Comparison of ENCODE assay signal across 9 cellular contexts in the genomic region with DNA sequence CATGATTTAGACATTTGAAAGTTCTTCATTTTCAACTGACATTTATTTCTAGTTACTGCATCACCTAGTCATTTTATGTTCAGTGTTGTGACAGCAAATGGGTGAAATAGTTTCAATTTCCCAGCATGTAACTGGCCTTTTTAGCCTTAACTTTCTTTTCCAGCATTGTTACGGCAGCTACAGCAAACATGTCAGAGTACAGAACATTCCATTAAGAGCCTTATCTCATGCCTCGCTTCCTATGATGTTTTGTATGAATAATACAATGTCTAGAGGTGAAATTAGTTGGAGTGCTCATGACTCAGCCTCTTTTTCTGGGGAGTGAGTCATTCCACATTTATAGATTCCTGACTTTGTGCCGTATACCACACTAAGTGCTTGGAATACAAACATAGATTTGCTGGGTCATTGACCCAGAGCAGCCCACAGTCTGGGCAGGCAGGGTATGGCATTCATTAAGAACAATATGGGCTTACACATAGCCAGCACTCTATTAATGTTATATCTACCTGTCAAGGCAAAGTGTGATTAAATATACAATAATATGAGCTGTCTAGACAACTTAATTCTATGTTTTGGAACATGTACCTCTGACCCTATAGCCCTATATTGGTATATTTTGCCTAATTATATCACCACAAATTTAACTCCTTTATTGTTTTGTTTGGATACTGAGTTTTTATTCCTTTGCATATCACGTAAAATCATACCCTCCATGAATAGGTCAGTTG.
A peak's percentile ranks its signal among the peaks of the same experiment; 100 is the strongest.
DNase-seq lines count a peak whose midpoint lies in the region; ATAC-seq and TF ChIP-seq lines count a peak whose summit lies in the region.
"Had no signal": no experiment of that assay in that cellular context is flagged by ENCODE, and none has a peak within 500 bp of the region (broad histone marks: within the 10 kb centered on the region; RNA-seq: fewer than 3 reads in every experiment).

No MANE protein-coding gene starts in this region.

- no peak for TF ChIP-seq CTCF in SK-N-SH (IDR thresholded peaks at IDR 0.05)
- TF ChIP-seq CTCF in suprapubic skin (IDR thresholded peaks at IDR 0.05) = no peak

- H3K9me3 ChIP-seq in SK-N-SH = no peaks in the 10 kb centered on the region
- H3K9me3 ChIP-seq in right cardiac atrium (ENCODE audit: control insufficient read depth, low read length) = peaks cover 2% of the 10 kb centered on the region
- H3K9me3 ChIP-seq in suprapubic skin = peaks cover 10% of the 10 kb centered on the region

- peaks cover 23% of the 10 kb centered on the region for H3F3A ChIP-seq in SK-N-SH (replicated peaks; ENCODE audit: insufficient read depth)

- no peaks in the 10 kb centered on the region for H3K27me3 Mint-ChIP-seq in activated CD4-positive, alpha-beta memory T cell treated with anti-CD3 and anti-CD28 coated beads for 36 hours

- 19% methylated on average over 4 of the region's 4 CpGs for WGBS in SK-N-SH (ENCODE audit: low lambda C conversion rate)
- 31% methylated on average over 4 of the region's 4 CpGs for WGBS in right cardiac atrium
- WGBS in suprapubic skin = 44% methylated on average over 4 of the region's 4 CpGs

- H3K9me2 ChIP-seq in SK-N-SH = no peaks in the 10 kb centered on the region

- peaks cover 13% of the 10 kb centered on the region for H3K9me3 Mint-ChIP-seq in activated CD4-positive, alpha-beta memory T cell treated with anti-CD3 and anti-CD28 coated beads for 36 hours

- no peaks in the 10 kb centered on the region for H4K20me1 ChIP-seq in SK-N-SH (ENCODE audit: insufficient read depth)

- no peak for TF ChIP-seq POLR2A in suprapubic skin (IDR thresholded peaks at IDR 0.05)

- no peak for TF ChIP-seq RAD21 in SK-N-SH (IDR thresholded peaks at IDR 0.05; ENCODE audit: low read length)

- H3K36me3 Mint-ChIP-seq in activated CD4-positive, alpha-beta memory T cell treated with anti-CD3 and anti-CD28 coated beads for 36 hours = no peaks in the 10 kb centered on the region

- H2AFZ ChIP-seq in SK-N-SH (ENCODE audit: low read depth) = no peak overlapping the region

- DNase-seq in HS-27A (ENCODE audit: low read depth) = peak; percentile 77
- DNase-seq in SK-N-SH = peak; percentile 8
- no peak for DNase-seq in right cardiac atrium
- no peak for DNase-seq in suprapubic skin (ENCODE audit: low spot score in 2 of 2)
- no peak for DNase-seq in NCI-H1694 treated with DMSO at 0.1 percent for 48 hours (lab: John Stamatoyannopoulos, UW)
- DNase-seq in occipital lobe (lab: John Stamatoyannopoulos, UW) = no peak
- DNase-seq in activated CD4-positive, alpha-beta memory T cell treated with anti-CD3 and anti-CD28 coated beads for 36 hours = no peak

- intact Hi-C loops in right cardiac atrium (cut with DNase I) = no loop called here
- intact Hi-C loops in activated CD4-positive, alpha-beta memory T cell treated with anti-CD3 and anti-CD28 coated beads for 36 hours (cut with micrococcal nuclease) = no loop called here

- peak; percentile 96 to 98 for ATAC-seq in right cardiac atrium
- ATAC-seq in HG03571 (IDR thresholded peaks at IDR 0.05; ENCODE audit: unreplicated experiment) = no peak

- H3K79me2 ChIP-seq in SK-N-SH (ENCODE audit: insufficient read depth) = no peaks in the 10 kb centered on the region

- H3K4me3 ChIP-seq in SK-N-SH (ENCODE audit: low read depth in 2 of 2, low read length in 1 of 2) (peak overlapping the region in 1 of 2 experiments; percentile 18; a peak in 3 of 4 replicates), right cardiac atrium (ENCODE audit: low read length) (peak overlapping the region; percentile 15), suprapubic skin (no peak overlapping the region)

- no peaks in the 10 kb centered on the region for H3K4me1 Mint-ChIP-seq in activated CD4-positive, alpha-beta memory T cell treated with anti-CD3 and anti-CD28 coated beads for 36 hours (ENCODE audit: low read depth)

- POLR2A ChIA-PET in SK-N-SH (lab: Yijun Ruan, JAX) = no interaction called here
- POLR2A ChIA-PET in activated CD4-positive, alpha-beta memory T cell treated with anti-CD3 and anti-CD28 coated beads for 36 hours (lab: Charles Lee) = no interaction called here

- H3K4me2 ChIP-seq in SK-N-SH = peak overlapping the region; percentile 63
- H3K4me2 ChIP-seq: KMS-11 had no signal

- H3K9ac ChIP-seq in SK-N-SH = peak overlapping the region; percentile 43; the same call in 1 of the 2 replicates
- H3K9ac ChIP-seq: KMS-11 had no signal

- H3K36me3 ChIP-seq in SK-N-SH (replicated peaks in 1 of 2; ENCODE audit: control insufficient read depth in 1 of 2, insufficient read depth in 2 of 2, low read length in 1 of 2) (no peaks in the 10 kb centered on the region), suprapubic skin (no peaks in the 10 kb centered on the region)

- H3K4me1 ChIP-seq in SK-N-SH (ENCODE audit: control insufficient read depth in 1 of 2, insufficient read depth in 2 of 2, low read depth in 1 of 2, low read length in 1 of 2) (peaks cover 2 to 9% of the 10 kb centered on the region in 2 experiments), right cardiac atrium (ENCODE audit: control insufficient read depth, insufficient read depth, low read length) (peaks cover 2% of the 10 kb centered on the region), suprapubic skin (peaks cover 9% of the 10 kb centered on the region)

- H3K27ac ChIP-seq in SK-N-SH (ENCODE audit: low read depth in 2 of 2, low read length in 1 of 2) (peak overlapping the region; percentile 60 to 94; a peak in 3 of 4 replicates), right cardiac atrium (ENCODE audit: low read length) (peak overlapping the region; percentile 95), suprapubic skin (peak overlapping the region; percentile 56)
- H3K27ac ChIP-seq: KMS-11 had no signal

- H3K27me3 ChIP-seq in SK-N-SH (ENCODE audit: insufficient read depth) (no peaks in the 10 kb centered on the region), right cardiac atrium (ENCODE audit: control insufficient read depth, insufficient read depth) (no peaks in the 10 kb centered on the region), suprapubic skin (no peaks in the 10 kb centered on the region)

- H3K27ac Mint-ChIP-seq in activated CD4-positive, alpha-beta memory T cell treated with anti-CD3 and anti-CD28 coated beads for 36 hours = no peak overlapping the region

- no peak overlapping the region for H3K4me3 Mint-ChIP-seq in activated CD4-positive, alpha-beta memory T cell treated with anti-CD3 and anti-CD28 coated beads for 36 hours

- TF ChIP-seq EP300 in SK-N-SH (IDR thresholded peaks at IDR 0.05; ENCODE audit: borderline replicate concordance in 1 of 2, low read depth in 1 of 2, low read length in 1 of 2) (peak in 1 of 2 experiments; percentile 92; a peak in 2 of 4 replicates), suprapubic skin (IDR thresholded peaks at IDR 0.05) (no peak)

- CTCF ChIA-PET in SK-N-SH (lab: Yijun Ruan, JAX) = interaction anchor here (1.2 kb wide), 1 partner anchor 9 kb away, joined by 3 read pairs; no protein-coding TSS in a partner anchor
- CTCF ChIA-PET in activated CD4-positive, alpha-beta memory T cell treated with anti-CD3 and anti-CD28 coated beads for 36 hours (lab: Charles Lee) = no interaction called here

TF ChIP-seq in SK-N-SH, 30 proteins besides CTCF, POLR2A, EP300 and RAD21 (continues in another document):
- TF ChIP-seq, protein P1, sequence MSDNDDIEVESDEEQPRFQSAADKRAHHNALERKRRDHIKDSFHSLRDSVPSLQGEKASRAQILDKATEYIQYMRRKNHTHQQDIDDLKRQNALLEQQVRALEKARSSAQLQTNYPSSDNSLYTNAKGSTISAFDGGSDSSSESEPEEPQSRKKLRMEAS (IDR thresholded peaks at IDR 0.05; ENCODE audit: low read depth) = peak; percentile 85; the same call in 1 of the 2 replicates
- TF ChIP-seq IRF3 (IDR thresholded peaks at IDR 0.05; ENCODE audit: low read depth, low read length) (no peak), REST (IDR thresholded peaks at IDR 0.05; ENCODE audit: low read depth, low read length) (peak; percentile 70), NFIC (IDR thresholded peaks at IDR 0.05; ENCODE audit: borderline replicate concordance) (peak; percentile 81), SIN3A (IDR thresholded peaks at IDR 0.05; ENCODE audit: borderline replicate concordance, low read depth, low read length) (peak; percentile 87; the same call in 1 of the 2 replicates), RFX5 (IDR thresholded peaks at IDR 0.05; ENCODE audit: low read length) (no peak), TAF1 (IDR thresholded peaks at IDR 0.05; ENCODE audit: borderline replicate concordance, low read depth, low read length) (no peak), GABPA (IDR thresholded peaks at IDR 0.05; ENCODE audit: low read depth) (no peak)

Comparison
In these comparisons a context has a peak if more than half of its experiments do, and no peak if none do; other contexts are left out.
1. DNase-seq: peak in HS-27A (single experiment) and SK-N-SH (single experiment); none in right cardiac atrium (0 of 3), suprapubic skin (0 of 2), NCI-H1694 treated with DMSO at 0.1 percent for 48 hours (single experiment), occipital lobe (single experiment) and activated CD4-positive, alpha-beta memory T cell treated with anti-CD3 and anti-CD28 coated beads for 36 hours (single experiment).
2. Peak in every context shown above with its lines, with median percentiles within 50 percentile points of each other: H3K27ac ChIP-seq.